Comparison of ENCODE assay signal across 9 cellular contexts in the genomic region with DNA sequence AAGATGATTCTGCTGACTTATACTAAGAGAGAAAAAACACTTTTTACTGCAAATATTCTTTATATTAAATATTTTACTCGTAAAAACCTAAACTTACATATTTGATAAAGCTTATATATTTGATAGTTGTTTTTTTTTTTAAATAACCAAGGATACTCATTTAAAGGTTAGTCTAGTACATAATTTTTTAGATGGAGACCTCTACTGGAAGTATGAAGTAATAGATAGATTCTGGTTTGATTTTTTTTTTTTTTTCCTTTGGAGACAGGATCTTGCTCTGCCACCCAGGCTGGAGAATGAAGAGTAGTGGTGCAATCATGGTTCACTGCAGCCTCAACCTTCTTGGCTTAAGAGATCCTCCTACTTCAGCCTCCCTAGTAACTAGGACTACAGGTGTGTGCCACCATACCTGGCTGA. TPM values are rescaled to one million over a fixed set of nuclear protein-coding genes. Genes with fewer than 3 reads are reported as not detected.
DNase-seq lines count a peak whose midpoint lies in the region; ATAC-seq and TF ChIP-seq lines count a peak whose summit lies in the region.
"Had no signal": no experiment of that assay in that cellular context is flagged by ENCODE, and none has a peak within 500 bp of the region (broad histone marks: within the 10 kb centered on the region; RNA-seq: fewer than 3 reads in every experiment).

No MANE protein-coding gene starts in this region.

- H3K9me3 ChIP-seq in Peyer's patch: peaks cover 0 to 7% (median 0%) of the 10 kb centered on the region in 4 donors
- H3K9me3 ChIP-seq in fibroblast of lung (ENCODE audit: control insufficient read depth, insufficient read depth, low read depth, low read length): no peaks in the 10 kb centered on the region
- no peaks in the 10 kb centered on the region for H3K9me3 ChIP-seq in thoracic aorta

- H3K9ac ChIP-seq in fibroblast of lung (ENCODE audit: insufficient read depth, low read length): no peak overlapping the region

- H3K36me3 ChIP-seq in Peyer's patch (no peaks in the 10 kb centered on the region), fibroblast of lung (ENCODE audit: control insufficient read depth, insufficient read depth, low read length) (no peaks in the 10 kb centered on the region), thoracic aorta (no peaks in the 10 kb centered on the region)

- peak; percentile 3 for DNase-seq in SKM-1 treated with dmso at 0.1 percent for 144 hours (lab: John Stamatoyannopoulos, UW; ENCODE audit: unreplicated experiment)
- no peak for DNase-seq in SKM-1 (lab: John Stamatoyannopoulos, UW; ENCODE audit: unreplicated experiment)
- DNase-seq in Peyer's patch: no peak
- peak; percentile 12 to 56 for DNase-seq in fibroblast of lung (ENCODE audit: low read depth in 2 of 2)
- no peak for DNase-seq in thoracic aorta (ENCODE audit: low spot score)
- DNase-seq in DMS153 (lab: John Stamatoyannopoulos, UW): no peak
- DNase-seq: KG1 had no signal

- no peak for TF ChIP-seq POLR2A in Peyer's patch (IDR thresholded peaks at IDR 0.05)

- no peak overlapping the region for H3K4me2 ChIP-seq in fibroblast of lung (ENCODE audit: extremely low read depth, insufficient read depth, low read length)

- TF ChIP-seq CTCF in Peyer's patch (IDR thresholded peaks at IDR 0.05) (peak in 4 of 6 experiments; percentile 25 to 37 (median 31)), fibroblast of lung (conservative IDR thresholded peaks at IDR 0.05 in 1 of 2, IDR thresholded peaks at IDR 0.05 in 1 of 2; ENCODE audit: low read depth in 1 of 2, low read length in 2 of 2) (no peak), thoracic aorta (IDR thresholded peaks at IDR 0.05) (peak; percentile 32)

- ATAC-seq in thoracic aorta (ENCODE audit: insufficient number of reproducible peaks, low FRiP score, low read depth) (no peak), HG03097 (IDR thresholded peaks at IDR 0.05; ENCODE audit: low FRiP score, unreplicated experiment) (no peak), HG02885 (IDR thresholded peaks at IDR 0.05; ENCODE audit: poor library complexity, unreplicated experiment) (no peak)

- H3K4me3 ChIP-seq in Peyer's patch (no peak overlapping the region), fibroblast of lung (replicated peaks in 1 of 4; ENCODE audit: control extremely low read depth in 1 of 4, insufficient read depth in 1 of 4, low read depth in 3 of 4, low read length in 4 of 4) (no peak overlapping the region), thoracic aorta (no peak overlapping the region)

- H3K27me3 ChIP-seq in Peyer's patch: no peaks in the 10 kb centered on the region
- no peaks in the 10 kb centered on the region for H3K27me3 ChIP-seq in fibroblast of lung (ENCODE audit: control insufficient read depth, insufficient read depth, low read length)
- H3K27me3 ChIP-seq in thoracic aorta (replicated peaks; ENCODE audit: insufficient read depth): no peaks in the 10 kb centered on the region

- H4K20me1 ChIP-seq in fibroblast of lung (ENCODE audit: control insufficient read depth, extremely low read depth, insufficient read depth, low read length): no peaks in the 10 kb centered on the region

- H2AFZ ChIP-seq in fibroblast of lung (ENCODE audit: low read length): no peak overlapping the region

- H3K27ac ChIP-seq in Peyer's patch: no peak overlapping the region
- H3K27ac ChIP-seq in fibroblast of lung (ENCODE audit: insufficient read depth, low read length): no peak overlapping the region
- no peak overlapping the region for H3K27ac ChIP-seq in thoracic aorta

- no peaks in the 10 kb centered on the region for H3K4me1 ChIP-seq in Peyer's patch
- H3K4me1 ChIP-seq in fibroblast of lung (ENCODE audit: control insufficient read depth, extremely low read depth, insufficient read depth, low read length): no peaks in the 10 kb centered on the region
- H3K4me1 ChIP-seq in thoracic aorta (ENCODE audit: control insufficient read depth in 1 of 2, low read depth in 2 of 2): peaks cover 4 to 9% of the 10 kb centered on the region in 2 donors

- peaks cover 29% of the 10 kb centered on the region for H3K79me2 ChIP-seq in fibroblast of lung (ENCODE audit: control insufficient read depth, insufficient read depth, low read length)

RNA-seq across cellular contexts. Expression of a gene that starts 16.4 kb away (rescaled TPM):
- total RNA-seq in Peyer's patch: 10 to 100 TPM; 32.1 to 46.2 (median 41.5) TPM
- total RNA-seq in fibroblast of lung: 13.4 and 15.7 TPM in 2 replicates
- 14.0 and 14.5 TPM in 2 replicates for polyA plus RNA-seq in fibroblast of lung
- polyA plus RNA-seq in fibroblast of lung (2012): 5.0 and 6.2 TPM in 2 replicates
- polyA minus RNA-seq in fibroblast of lung (ENCODE audit: low replicate concordance): 10.8 and 11.0 TPM in 2 replicates
- total RNA-seq in thoracic aorta: 10 to 100 TPM; 30.5 to 36.2 TPM

Comparison
In these comparisons a context has a peak if more than half of its experiments do, and no peak if none do; other contexts are left out.
1. DNase-seq: peak in SKM-1 treated with dmso at 0.1 percent for 144 hours (single experiment) and fibroblast of lung (2 of 2); none in SKM-1 (single experiment), Peyer's patch (0 of 3), thoracic aorta (single experiment) and DMS153 (single experiment).
2. CTCF ChIP-seq: peak in Peyer's patch (4 of 6) and thoracic aorta (single experiment); none in fibroblast of lung (0 of 2).